Comparison of ENCODE assay signal across 1 cellular context in the genomic region with DNA sequence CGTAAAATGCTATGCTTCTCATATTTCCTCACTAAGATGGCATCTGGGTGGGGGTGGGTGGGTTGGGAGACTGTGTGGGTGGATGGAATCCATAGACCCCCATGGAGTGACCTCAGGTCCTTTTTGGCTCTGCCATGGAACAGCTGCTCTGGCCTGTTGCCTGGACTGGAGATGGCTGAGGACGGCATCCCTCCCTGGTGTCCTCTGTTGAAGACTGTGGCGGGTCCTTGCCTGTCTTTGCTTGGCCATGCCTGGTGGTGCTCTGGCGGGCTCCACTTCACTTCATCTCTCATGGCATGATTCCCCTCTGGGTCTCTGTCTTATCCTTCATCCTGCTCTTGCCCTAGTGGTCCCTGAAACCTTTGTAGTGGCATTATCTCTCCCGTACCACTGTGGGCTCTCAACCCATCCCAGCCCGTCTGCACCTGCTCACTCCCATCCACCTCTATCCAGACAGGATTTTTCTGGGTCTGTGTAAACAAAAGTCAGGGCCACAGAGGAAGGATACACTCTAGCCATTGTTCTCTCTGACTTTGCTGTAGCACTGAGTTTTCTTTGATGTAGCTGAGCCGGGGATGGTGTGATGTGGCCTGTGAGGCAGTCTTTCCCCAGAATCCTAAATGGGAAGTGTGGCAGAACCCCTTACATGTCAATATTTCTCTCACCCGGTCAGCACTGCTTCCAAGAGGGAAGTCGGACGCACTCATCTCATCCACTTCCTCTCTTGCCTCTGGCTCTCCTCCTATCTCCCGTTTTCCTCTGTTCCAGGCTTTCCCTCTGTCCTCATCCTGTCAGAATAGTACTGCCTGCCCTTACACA.
TF ChIP-seq lines count a peak whose summit lies in the region.

No MANE protein-coding gene starts in this region.

TF ChIP-seq in H1, 55 proteins besides CTCF, POLR2A, EP300 and RAD21:
- TF ChIP-seq FOSL1 (IDR thresholded peaks at IDR 0.05; ENCODE audit: insufficient read depth, low read depth, low read length) = no peak
- no peak for TF ChIP-seq SP1 (IDR thresholded peaks at IDR 0.05; ENCODE audit: low read depth, low read length)
- TF ChIP-seq, protein P1, sequence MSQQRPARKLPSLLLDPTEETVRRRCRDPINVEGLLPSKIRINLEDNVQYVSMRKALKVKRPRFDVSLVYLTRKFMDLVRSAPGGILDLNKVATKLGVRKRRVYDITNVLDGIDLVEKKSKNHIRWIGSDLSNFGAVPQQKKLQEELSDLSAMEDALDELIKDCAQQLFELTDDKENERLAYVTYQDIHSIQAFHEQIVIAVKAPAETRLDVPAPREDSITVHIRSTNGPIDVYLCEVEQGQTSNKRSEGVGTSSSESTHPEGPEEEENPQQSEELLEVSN (IDR thresholded peaks at IDR 0.05) = no peak
